1 cellular context compared by ENCODE assay signal in genomic region chr1:91021686-91022517, GRCh38.
TF ChIP-seq lines count a peak whose summit lies in the region.

ZNF644 (minus strand) TSS chr1:91022035; CDS start chr1:90982353, 39,682 bp downstream.

TF ChIP-seq in K562, 482 proteins besides CTCF, POLR2A, EP300 and RAD21 (continued from another document and continues in another):
- TF ChIP-seq MLLT1 (IDR thresholded peaks at IDR 0.05) (no peak), E4F1 (CRISPR knock-in tag; IDR thresholded peaks at IDR 0.05; ENCODE audit: borderline replicate concordance) (no peak), ZBTB26 (CRISPR knock-in tag; IDR thresholded peaks at IDR 0.05) (no peak), TSC22D4 (tag; IDR thresholded peaks at IDR 0.05) (no peak), ATF7 (IDR thresholded peaks at IDR 0.05) (peak; percentile 94), ZNF830 (CRISPR knock-in tag; IDR thresholded peaks at IDR 0.05) (peak; percentile 35; the same call in 1 of the 2 replicates), CSDE1 (IDR thresholded peaks at IDR 0.05) (no peak), FOXK1 (CRISPR knock-in tag; IDR thresholded peaks at IDR 0.05; ENCODE audit: borderline replicate concordance) (peak; percentile 51; the same call in 1 of the 2 replicates), TAF1 (IDR thresholded peaks at IDR 0.05; ENCODE audit: control insufficient read depth, extremely low read depth, insufficient read depth, low read length, severe bottlenecking) (peak; percentile 64), ZC3H4 (CRISPR knock-in tag; IDR thresholded peaks at IDR 0.05; ENCODE audit: borderline replicate concordance) (no peak), TRIM24 (IDR thresholded peaks at IDR 0.05) (peak in 1 of 2 experiments; percentile 35; a peak in 1 of 4 replicates), ZNF174 (CRISPR knock-in tag; IDR thresholded peaks at IDR 0.05) (no peak), ZNF277 (CRISPR knock-in tag; IDR thresholded peaks at IDR 0.05; ENCODE audit: borderline replicate concordance) (no peak), MAFG (tag; conservative IDR thresholded peaks at IDR 0.05) (no peak), TFE3 (CRISPR knock-in tag; IDR thresholded peaks at IDR 0.05) (no peak), FOS (IDR thresholded peaks at IDR 0.05; ENCODE audit: extremely low read depth, insufficient read length) (no peak), NFIC (IDR thresholded peaks at IDR 0.05) (peak; percentile 21; the same call in 1 of the 2 replicates), MITF (IDR thresholded peaks at IDR 0.05) (no peak), CEBPG (CRISPR knock-in tag; IDR thresholded peaks at IDR 0.05) (no peak), CEBPG (tag; conservative IDR thresholded peaks at IDR 0.05 in 1 of 2, IDR thresholded peaks at IDR 0.05 in 1 of 2) (no peak), NR0B1 (IDR thresholded peaks at IDR 0.05; ENCODE audit: partially characterized antibody) (no peak), EGR1 (conservative IDR thresholded peaks at IDR 0.05) (peak; percentile 94), ZNF121 (CRISPR knock-in tag; conservative IDR thresholded peaks at IDR 0.05) (no peak), CXXC5 (CRISPR knock-in tag; IDR thresholded peaks at IDR 0.05) (peak; percentile 93), ARNT (IDR thresholded peaks at IDR 0.05) (no peak), HIVEP1 (CRISPR knock-in tag; IDR thresholded peaks at IDR 0.05) (no peak), SRSF9 (IDR thresholded peaks at IDR 0.05; ENCODE audit: borderline replicate concordance, low read depth, low read length) (no peak), ZZZ3 (IDR thresholded peaks at IDR 0.05) (no peak), NCOA6 (IDR thresholded peaks at IDR 0.05) (peak; percentile 68; the same call in 1 of the 2 replicates), GTF2F1 (IDR thresholded peaks at IDR 0.05; ENCODE audit: low read depth, low read length) (peak; percentile 56; the same call in 1 of the 2 replicates), CREB3 (tag; conservative IDR thresholded peaks at IDR 0.05; ENCODE audit: low read depth) (peak; percentile 91), VEZF1 (CRISPR knock-in tag; IDR thresholded peaks at IDR 0.05) (peak; percentile 97), SMARCC2 (IDR thresholded peaks at IDR 0.05; ENCODE audit: low read depth) (no peak), PTBP1 (IDR thresholded peaks at IDR 0.05; ENCODE audit: low read depth, low read length) (no peak), TCF7L2 (IDR thresholded peaks at IDR 0.05; ENCODE audit: low read depth, low read length) (no peak), ARHGAP35 (IDR thresholded peaks at IDR 0.05; ENCODE audit: partially characterized antibody) (no peak), FOXA1 (IDR thresholded peaks at IDR 0.05; ENCODE audit: borderline replicate concordance) (no peak), HCFC1 (IDR thresholded peaks at IDR 0.05; ENCODE audit: low read depth, low read length) (peak; percentile 10), YY1 (IDR thresholded peaks at IDR 0.05; ENCODE audit: borderline replicate concordance in 1 of 3, control insufficient read depth in 1 of 3, extremely low read depth in 1 of 3, insufficient read depth in 3 of 3, insufficient read length in 1 of 3, insufficient replicate concordance in 2 of 3, low read depth in 1 of 3, low read length in 2 of 3) (peak; percentile 66 to 90 (median 86)), PREB (CRISPR knock-in tag; IDR thresholded peaks at IDR 0.05) (no peak), ASH1L (IDR thresholded peaks at IDR 0.05; ENCODE audit: borderline replicate concordance, low read depth, partially characterized antibody) (no peak), ZC3H11A (IDR thresholded peaks at IDR 0.05; ENCODE audit: low read depth, low read length) (no peak), SMARCB1 (IDR thresholded peaks at IDR 0.05; ENCODE audit: insufficient read length, low read depth) (no peak), DLX4 (CRISPR knock-in tag; IDR thresholded peaks at IDR 0.05) (no peak), RBM25 (IDR thresholded peaks at IDR 0.05; ENCODE audit: low read depth, low read length, severe bottlenecking) (no peak), ATF3 (IDR thresholded peaks at IDR 0.05) (peak; percentile 51; the same call in 1 of the 2 replicates), ATF3 (CRISPR knock-in tag; conservative IDR thresholded peaks at IDR 0.05) (no peak; the same call in 1 of the 2 replicates), ZNF175 (CRISPR knock-in tag; IDR thresholded peaks at IDR 0.05; ENCODE audit: low read depth) (peak; percentile 61; the same call in 1 of the 2 replicates)
